ENCODE assay signal across 8 cellular contexts in the genomic region with DNA sequence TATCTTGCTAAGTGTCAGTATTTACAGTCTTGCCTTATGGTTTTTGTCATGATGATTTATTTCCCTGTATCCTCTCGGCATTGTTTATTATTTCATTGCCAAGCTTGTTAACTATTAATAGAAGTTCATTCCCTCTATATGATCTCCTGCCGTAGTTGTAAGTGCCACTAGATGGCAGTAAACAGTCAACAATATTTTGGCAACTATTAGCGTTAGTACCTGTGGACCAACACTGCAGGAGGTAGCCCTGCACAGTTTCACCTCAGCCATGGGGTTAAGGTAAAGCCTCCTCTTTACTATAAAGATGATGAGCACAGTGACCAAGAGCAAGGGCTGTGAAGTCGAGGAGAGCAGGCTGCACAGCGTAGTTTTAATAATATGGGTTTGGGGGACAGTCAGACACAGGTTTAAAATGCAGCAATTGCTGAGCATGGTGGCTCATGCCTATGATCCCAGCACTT. TPM values are rescaled to one million over a fixed set of nuclear protein-coding genes. Genes with fewer than 3 reads are reported as not detected.
DNase-seq lines count a peak whose midpoint lies in the region; ATAC-seq and TF ChIP-seq lines count a peak whose summit lies in the region.

No MANE protein-coding gene starts in this region.

- no peak overlapping the region for H3K4me3 ChIP-seq in BE2C (ENCODE audit: low read depth, low read length)
- no peak overlapping the region for H3K4me3 ChIP-seq in fibroblast of the aortic adventitia (ENCODE audit: low read depth, low read length)
- no peak overlapping the region for H3K4me3 ChIP-seq in neural cell (ENCODE audit: low read length)

- peak; percentile 86 for TF ChIP-seq RAD21 in neural cell (conservative IDR thresholded peaks at IDR 0.05)

- TF ChIP-seq CTCF in BE2C (IDR thresholded peaks at IDR 0.05; ENCODE audit: low read depth, low read length): peak; percentile 74
- peak; percentile 82 for TF ChIP-seq CTCF in fibroblast of the aortic adventitia (IDR thresholded peaks at IDR 0.05; ENCODE audit: insufficient read depth, low read length)
- peak; percentile 93 for TF ChIP-seq CTCF in neural cell (IDR thresholded peaks at IDR 0.05; ENCODE audit: poor library complexity, severe bottlenecking)

- no peaks in the 10 kb centered on the region for H3F3A ChIP-seq in neural cell (ENCODE audit: insufficient read depth, low read length, poor library complexity, severe bottlenecking)

- H3K36me3 ChIP-seq in BE2C (no peaks in the 10 kb centered on the region), neural cell (ENCODE audit: insufficient read depth, low read length) (no peaks in the 10 kb centered on the region)

- no peak overlapping the region for H3K4me2 ChIP-seq in neural cell (ENCODE audit: low read length)

- no peaks in the 10 kb centered on the region for H3K79me2 ChIP-seq in neural cell (replicated peaks; ENCODE audit: insufficient read depth, low read length)

- H2AFZ ChIP-seq in neural cell (ENCODE audit: low read depth, low read length): no peak overlapping the region

- DNase-seq in BE2C (peak; percentile 18), NCI-H774 (lab: John Stamatoyannopoulos, UW) (peak; percentile 42), fibroblast of the aortic adventitia (ENCODE audit: low read depth) (peak; percentile 68), ureter (ENCODE audit: low spot score) (no peak)
- DNase-seq in activated CD8-positive, alpha-beta memory T cell treated with anti-CD3 and anti-CD28 coated beads, Interleukin-2, amount 50 U/mL, for 4 hours: peak; percentile 23

- TF ChIP-seq EP300 in neural cell (conservative IDR thresholded peaks at IDR 0.05; ENCODE audit: poor library complexity, severe bottlenecking): no peak

- no peaks in the 10 kb centered on the region for H3K9me2 ChIP-seq in neural cell (ENCODE audit: insufficient read depth, low read length)

- no peaks in the 10 kb centered on the region for H3K4me1 ChIP-seq in BE2C

- H3K9me3 ChIP-seq in BE2C (no peaks in the 10 kb centered on the region), neural cell (ENCODE audit: low read length) (no peaks in the 10 kb centered on the region)

- H4K20me1 ChIP-seq in neural cell (ENCODE audit: insufficient read depth): no peaks in the 10 kb centered on the region

- H3K27me3 ChIP-seq in BE2C: no peaks in the 10 kb centered on the region; the same call in 1 of the 2 replicates
- H3K27me3 ChIP-seq in neural cell (ENCODE audit: insufficient read depth, low read depth, low read length): no peaks in the 10 kb centered on the region

- no peak overlapping the region for H3K9ac ChIP-seq in neural cell (ENCODE audit: low read length)

- peak; percentile 83 for ATAC-seq in GM18520 (IDR thresholded peaks at IDR 0.05; ENCODE audit: unreplicated experiment)
- ATAC-seq in HG03432 (IDR thresholded peaks at IDR 0.05; ENCODE audit: unreplicated experiment): peak; percentile 72

- no peak overlapping the region for H3K27ac ChIP-seq in neural cell (ENCODE audit: low read length)

TF ChIP-seq in neural cell, 6 proteins besides CTCF, POLR2A, EP300 and RAD21:
- TF ChIP-seq SMC3 (conservative IDR thresholded peaks at IDR 0.05; ENCODE audit: poor library complexity) (peak; percentile 88), TAF1 (IDR thresholded peaks at IDR 0.05; ENCODE audit: low read depth) (no peak)

RNA-seq across cellular contexts. Expression of a gene that starts 26.1 kb away (rescaled TPM):
- 7.3 TPM for polyA plus RNA-seq in BE2C (2012; ENCODE audit: insufficient read depth, insufficient read length, low read depth)
- 2.6 and 4.5 TPM in 2 replicates for total RNA-seq in fibroblast of the aortic adventitia (ENCODE audit: low replicate concordance)
- 38.0 and 41.0 TPM in 2 replicates for polyA plus RNA-seq in neural cell
- polyA minus RNA-seq in neural cell: 63.8 and 64.3 TPM in 2 replicates
- 7.2 TPM for total RNA-seq in ureter
